ENCODE assay signal across 16 cellular contexts in genomic region chr2:1571477-1572417, GRCh38.
DNase-seq lines count a peak whose midpoint lies in the region; ATAC-seq, FAIRE-seq and TF ChIP-seq lines count a peak whose summit lies in the region.
"Had no signal": no experiment of that assay in that cellular context is flagged by ENCODE, and none has a peak within 500 bp of the region (broad histone marks: within the 10 kb centered on the region; RNA-seq: fewer than 3 reads in every experiment).

No MANE protein-coding gene starts in this region.

- no peaks in the 10 kb centered on the region for H4K20me1 ChIP-seq in smooth muscle cell (ENCODE audit: low read depth)

- H3K4me1 ChIP-seq in RWPE2 (ENCODE audit: insufficient read depth, poor library complexity, severe bottlenecking), result no peaks in the 10 kb centered on the region
- H3K4me1 ChIP-seq in smooth muscle cell (ENCODE audit: low read depth), result no peaks in the 10 kb centered on the region
- H3K4me1 ChIP-seq: SJCRH30 had no signal

- WGBS in smooth muscle cell (ENCODE audit: low lambda C conversion rate), result 95% methylated on average over 17 of the region's 17 CpGs

- no peak overlapping the region for H3K9ac ChIP-seq in smooth muscle cell (ENCODE audit: low read depth)

- no peaks in the 10 kb centered on the region for H3K36me3 ChIP-seq in RWPE2 (ENCODE audit: low read depth)
- no peaks in the 10 kb centered on the region for H3K36me3 ChIP-seq in smooth muscle cell (ENCODE audit: low read depth)
- H3K36me3 ChIP-seq: SJCRH30 had no signal

- H3K4me3 ChIP-seq in RWPE2 (ENCODE audit: severe bottlenecking) (no peak overlapping the region), smooth muscle cell (no peak overlapping the region)
- H3K4me3 ChIP-seq: K562, SJCRH30 had no signal

- no peak for TF ChIP-seq CTCF in RWPE2 (IDR thresholded peaks at IDR 0.05; ENCODE audit: poor library complexity, severe bottlenecking)
- no peak for TF ChIP-seq CTCF in smooth muscle cell (IDR thresholded peaks at IDR 0.05; ENCODE audit: borderline replicate concordance, insufficient read depth, poor library complexity, severe bottlenecking)

- no peaks in the 10 kb centered on the region for H3K27me3 ChIP-seq in RWPE2 (ENCODE audit: insufficient read depth, poor library complexity, severe bottlenecking)
- H3K27me3 ChIP-seq in smooth muscle cell (ENCODE audit: low read depth), result no peaks in the 10 kb centered on the region
- H3K27me3 ChIP-seq: SJCRH30 had no signal

- no peak overlapping the region for H3K27ac ChIP-seq in RWPE2 (ENCODE audit: poor library complexity, severe bottlenecking)
- H3K27ac ChIP-seq in smooth muscle cell (ENCODE audit: low read depth), result peak overlapping the region; percentile 77
- H3K27ac ChIP-seq: SJCRH30 had no signal

- H3K4me2 ChIP-seq in smooth muscle cell, result peak overlapping the region; percentile 49

- DNase-seq in HTR-8/SVneo (ENCODE audit: insufficient read length, low spot score) (no peak), RWPE2 (ENCODE audit: low spot score) (peak; percentile 26), islet precursor cell (peak; percentile 39), smooth muscle cell (lab: John Stamatoyannopoulos, UW; ENCODE audit: unreplicated experiment) (no peak), Kasumi-1 (lab: John Stamatoyannopoulos, UW) (no peak), D341Med (ENCODE audit: low spot score) (no peak)
- DNase-seq: ACHN, C1 segment of cervical spinal cord, DMS79 treated with DMSO at 0.1 percent for 48 hours, NCI-H1105 treated with DMSO at 0.1 percent for 48 hours, NCI-H1694, NCI-H2081 treated with DMSO at 0.1 percent for 48 hours, RPMI8226, SJCRH30 had no signal

- H3K79me2 ChIP-seq in smooth muscle cell (ENCODE audit: low read depth), result no peaks in the 10 kb centered on the region

- FAIRE-seq in HTR-8/SVneo (lab: Jason Lieb, UNC), result peak; percentile 83
- FAIRE-seq: K562 had no signal

- H2AFZ ChIP-seq in smooth muscle cell (ENCODE audit: low read depth), result no peak overlapping the region

- H3F3A ChIP-seq in smooth muscle cell (ENCODE audit: low read depth), result peaks cover 5% of the 10 kb centered on the region

- ATAC-seq in RWPE2 (ENCODE audit: low read depth) (no peak), GM21825 (IDR thresholded peaks at IDR 0.05; ENCODE audit: unreplicated experiment) (no peak)
- ATAC-seq: K562 had no signal

- H3K9me3 ChIP-seq in RWPE2 (ENCODE audit: severe bottlenecking) (no peaks in the 10 kb centered on the region), smooth muscle cell (replicated peaks; ENCODE audit: low read depth) (no peaks in the 10 kb centered on the region)
- H3K9me3 ChIP-seq: SJCRH30 had no signal

Comparison
In these comparisons a context has a peak if more than half of its experiments do, and no peak if none do; other contexts are left out.
1. DNase-seq: peak in RWPE2 (single experiment) and islet precursor cell (single experiment); none in HTR-8/SVneo (single experiment), smooth muscle cell (single experiment), Kasumi-1 (0 of 2) and D341Med (single experiment).